In genomic region chr5:76085286-76085579, GRCh38 we compare ENCODE assay signal across 14 cellular contexts. TPM values are rescaled to one million over a fixed set of nuclear protein-coding genes. Genes with fewer than 3 reads are reported as not detected.
DNase-seq lines count a peak whose midpoint lies in the region; ATAC-seq and TF ChIP-seq lines count a peak whose summit lies in the region.
"Had no signal": no experiment of that assay in that cellular context is flagged by ENCODE, and none has a peak within 500 bp of the region (broad histone marks: within the 10 kb centered on the region; RNA-seq: fewer than 3 reads in every experiment).

No MANE protein-coding gene starts in this region.

- H3K27me3 ChIP-seq in CD8-positive, alpha-beta T cell (ENCODE audit: insufficient read depth, low read length): peaks cover 10% of the 10 kb centered on the region
- H3K27me3 ChIP-seq in HUES6 (ENCODE audit: control insufficient read depth, insufficient read depth, low read length) (peaks cover 76% of the 10 kb centered on the region), ectodermal cell (ENCODE audit: control insufficient read depth, insufficient read depth, low read length, poor library complexity, severe bottlenecking) (peaks cover 67% of the 10 kb centered on the region), mammary epithelial cell (ENCODE audit: insufficient read depth, low read length) (peaks cover 53% of the 10 kb centered on the region)

- H3K9ac ChIP-seq in HUES6 (ENCODE audit: low read length) (no peak overlapping the region), mammary epithelial cell (ENCODE audit: insufficient read depth, low read length) (no peak overlapping the region)

- DNase-seq in CD8-positive, alpha-beta T cell: no peak
- no peak for DNase-seq in natural killer cell treated with Interleukin-12 subunit alpha and Interleukin-12 subunit beta and Interleukin-15 and Interleukin-18, amount 100 ng/mL, for 72 hours (ENCODE audit: low spot score)
- DNase-seq in foreskin melanocyte (no peak), mammary epithelial cell (no peak)
- DNase-seq: esophagus squamous epithelium, HCEC 1CT, NCI-H446 had no signal

- no peaks in the 10 kb centered on the region for H3K36me3 ChIP-seq in CD8-positive, alpha-beta T cell (ENCODE audit: insufficient read depth, low read length)
- H3K36me3 ChIP-seq in HUES6 (ENCODE audit: control insufficient read depth, insufficient read depth, low read length) (no peaks in the 10 kb centered on the region), ectodermal cell (ENCODE audit: control insufficient read depth, insufficient read depth, low read length) (no peaks in the 10 kb centered on the region), mammary epithelial cell (ENCODE audit: insufficient read depth, low read length) (no peaks in the 10 kb centered on the region)
- H3K36me3 ChIP-seq: esophagus squamous epithelium, tibial nerve had no signal

- H3K4me3 ChIP-seq in CD8-positive, alpha-beta T cell (ENCODE audit: low read depth, low read length): no peak overlapping the region
- peak overlapping the region; percentile 74 for H3K4me3 ChIP-seq in HUES6 (ENCODE audit: low read depth, low read length)
- H3K4me3 ChIP-seq in ectodermal cell (ENCODE audit: insufficient read depth, low read depth, low read length): peak overlapping the region; percentile 51
- no peak overlapping the region for H3K4me3 ChIP-seq in mammary epithelial cell (replicated peaks in 1 of 3; ENCODE audit: insufficient read depth in 1 of 3, low read depth in 2 of 3, low read length in 3 of 3)

- peaks cover 4% of the 10 kb centered on the region for H3K9me3 Mint-ChIP-seq in CD8-positive, alpha-beta T cell
- no peaks in the 10 kb centered on the region for H3K9me3 Mint-ChIP-seq in natural killer cell treated with Interleukin-12 subunit alpha and Interleukin-12 subunit beta and Interleukin-15 and Interleukin-18, amount 100 ng/mL, for 72 hours
- H3K9me3 Mint-ChIP-seq in stimulated activated memory B cell treated with anti-CD40 and anti-IgM and Interleukin-4, amounts not matched to agents 10 μg/mL and 1 μg/mL and 100 μg/mL, for 72 hours: no peaks in the 10 kb centered on the region

- no peak overlapping the region for H3K4me2 ChIP-seq in mammary epithelial cell (ENCODE audit: insufficient read depth, low read depth, low read length)

- intact Hi-C loops in CD8-positive, alpha-beta T cell (cut with DNase I, micrococcal nuclease): no loop called here
- intact Hi-C loops in mammary epithelial cell (cut with micrococcal nuclease): no loop called here

- H3K79me2 ChIP-seq in mammary epithelial cell (ENCODE audit: insufficient read depth, low read length): no peaks in the 10 kb centered on the region

- no peak overlapping the region for H3K27ac Mint-ChIP-seq in CD8-positive, alpha-beta T cell
- no peak overlapping the region for H3K27ac Mint-ChIP-seq in natural killer cell treated with Interleukin-12 subunit alpha and Interleukin-12 subunit beta and Interleukin-15 and Interleukin-18, amount 100 ng/mL, for 72 hours
- H3K27ac Mint-ChIP-seq in stimulated activated memory B cell treated with anti-CD40 and anti-IgM and Interleukin-4, amounts not matched to agents 10 μg/mL and 1 μg/mL and 100 μg/mL, for 72 hours: no peak overlapping the region

- dilution Hi-C loops in mammary epithelial cell (cut with HindIII; ENCODE audit: low sequenced_read_pairs): no loop called here

- no peaks in the 10 kb centered on the region for H4K20me1 ChIP-seq in mammary epithelial cell (ENCODE audit: insufficient read depth, low read length)

- 53 to 57% methylated on average over 6 of the region's 6 CpGs for WGBS in ectodermal cell, 2 experiments
- WGBS in mammary epithelial cell (ENCODE audit: low coverage, missing lambda C conversion rate): 20% methylated on average over 6 of the region's 6 CpGs

- no TSS peak for BruUV-seq in mammary epithelial cell (replicated peaks; lab: Mats Ljungman, UMichigan)

- in situ Hi-C loops in mammary epithelial cell (cut with MboI; ENCODE audit: low sequenced_read_pairs in 2 of 2): no loop called here

- no peak for ATAC-seq in CD8-positive, alpha-beta T cell
- no peak for ATAC-seq in natural killer cell treated with Interleukin-12 subunit alpha and Interleukin-12 subunit beta and Interleukin-15 and Interleukin-18, amount 100 ng/mL, for 72 hours
- no peak for ATAC-seq in stimulated activated memory B cell treated with anti-CD40 and anti-IgM and Interleukin-4, amounts not matched to agents 10 μg/mL and 1 μg/mL and 100 μg/mL, for 72 hours
- no peak for ATAC-seq in HG02981 (IDR thresholded peaks at IDR 0.05; ENCODE audit: unreplicated experiment)

- POLR2A ChIA-PET in CD8-positive, alpha-beta T cell (lab: Charles Lee): no interaction called here

- H2AFZ ChIP-seq in mammary epithelial cell (ENCODE audit: low read depth, low read length): no peak overlapping the region

- CTCF ChIA-PET in CD8-positive, alpha-beta T cell (lab: Charles Lee): no interaction called here
- CTCF ChIA-PET in mammary epithelial cell (lab: Charles Lee; ENCODE audit: low non-redundant PET): no interaction called here

- peaks cover 28% of the 10 kb centered on the region for H3K4me1 Mint-ChIP-seq in CD8-positive, alpha-beta T cell (ENCODE audit: low read depth)
- peaks cover 13 to 14% of the 10 kb centered on the region in 2 donors for H3K4me1 Mint-ChIP-seq in natural killer cell treated with Interleukin-12 subunit alpha and Interleukin-12 subunit beta and Interleukin-15 and Interleukin-18, amount 100 ng/mL, for 72 hours (ENCODE audit: low read depth in 2 of 2)
- H3K4me1 Mint-ChIP-seq in stimulated activated memory B cell treated with anti-CD40 and anti-IgM and Interleukin-4, amounts not matched to agents 10 μg/mL and 1 μg/mL and 100 μg/mL, for 72 hours: peaks cover 34% of the 10 kb centered on the region

- H3K4me3 Mint-ChIP-seq in CD8-positive, alpha-beta T cell: peak overlapping the region; percentile 49
- H3K4me3 Mint-ChIP-seq in natural killer cell treated with Interleukin-12 subunit alpha and Interleukin-12 subunit beta and Interleukin-15 and Interleukin-18, amount 100 ng/mL, for 72 hours: peak overlapping the region; percentile 51
- H3K4me3 Mint-ChIP-seq in stimulated activated memory B cell treated with anti-CD40 and anti-IgM and Interleukin-4, amounts not matched to agents 10 μg/mL and 1 μg/mL and 100 μg/mL, for 72 hours: no peak overlapping the region

- H3K4me1 ChIP-seq in CD8-positive, alpha-beta T cell (ENCODE audit: insufficient read depth, low read length): peaks cover 31% of the 10 kb centered on the region
- peaks cover 15% of the 10 kb centered on the region; the same call in 1 of the 2 replicates for H3K4me1 ChIP-seq in HUES6 (ENCODE audit: control insufficient read depth, insufficient read depth, low read length)
- H3K4me1 ChIP-seq in ectodermal cell (ENCODE audit: control insufficient read depth, insufficient read depth, low read length): peaks cover 8% of the 10 kb centered on the region
- H3K4me1 ChIP-seq in mammary epithelial cell (ENCODE audit: insufficient read depth, low read length): peaks cover 7% of the 10 kb centered on the region

- TF ChIP-seq CTCF in CD8-positive, alpha-beta T cell (IDR thresholded peaks at IDR 0.05): no peak
- TF ChIP-seq CTCF in mammary epithelial cell (conservative IDR thresholded peaks at IDR 0.05 in 1 of 2, IDR thresholded peaks at IDR 0.05 in 1 of 2; ENCODE audit: extremely low read depth in 1 of 2, insufficient read depth in 1 of 2, low read depth in 1 of 2, low read length in 2 of 2): no peak

- H3K27ac ChIP-seq in CD8-positive, alpha-beta T cell (ENCODE audit: low read depth, low read length): no peak overlapping the region
- H3K27ac ChIP-seq in HUES6 (ENCODE audit: low read depth, low read length): no peak overlapping the region
- no peak overlapping the region for H3K27ac ChIP-seq in ectodermal cell (ENCODE audit: insufficient read depth, low read depth, low read length, poor library complexity, severe bottlenecking)
- H3K27ac ChIP-seq in mammary epithelial cell (ENCODE audit: insufficient read depth, low read depth, low read length): no peak overlapping the region
- H3K27ac ChIP-seq: coronary artery, esophagus squamous epithelium, tibial nerve had no signal

- H3K27me3 Mint-ChIP-seq in CD8-positive, alpha-beta T cell (ENCODE audit: low read depth): peaks cover 66% of the 10 kb centered on the region
- peaks cover 51 to 77% of the 10 kb centered on the region in 2 donors for H3K27me3 Mint-ChIP-seq in natural killer cell treated with Interleukin-12 subunit alpha and Interleukin-12 subunit beta and Interleukin-15 and Interleukin-18, amount 100 ng/mL, for 72 hours
- peaks cover 55% of the 10 kb centered on the region for H3K27me3 Mint-ChIP-seq in stimulated activated memory B cell treated with anti-CD40 and anti-IgM and Interleukin-4, amounts not matched to agents 10 μg/mL and 1 μg/mL and 100 μg/mL, for 72 hours

- H3K9me3 ChIP-seq in CD8-positive, alpha-beta T cell (ENCODE audit: low read length): no peaks in the 10 kb centered on the region
- no peaks in the 10 kb centered on the region for H3K9me3 ChIP-seq in HUES6 (ENCODE audit: control insufficient read depth, insufficient read depth, low read depth, low read length)
- H3K9me3 ChIP-seq in ectodermal cell (ENCODE audit: control insufficient read depth, low read length): no peaks in the 10 kb centered on the region
- H3K9me3 ChIP-seq in mammary epithelial cell (replicated peaks; ENCODE audit: insufficient read depth, low read length): no peaks in the 10 kb centered on the region
- H3K9me3 ChIP-seq: esophagus squamous epithelium, tibial nerve had no signal

- H3K36me3 Mint-ChIP-seq in CD8-positive, alpha-beta T cell: no peaks in the 10 kb centered on the region
- H3K36me3 Mint-ChIP-seq in natural killer cell treated with Interleukin-12 subunit alpha and Interleukin-12 subunit beta and Interleukin-15 and Interleukin-18, amount 100 ng/mL, for 72 hours: no peaks in the 10 kb centered on the region
- no peaks in the 10 kb centered on the region for H3K36me3 Mint-ChIP-seq in stimulated activated memory B cell treated with anti-CD40 and anti-IgM and Interleukin-4, amounts not matched to agents 10 μg/mL and 1 μg/mL and 100 μg/mL, for 72 hours

RNA-seq across cellular contexts. Expression of gene SV2C, which starts 2.0 kb away (rescaled TPM):
- total RNA-seq in CD8-positive, alpha-beta T cell: under 1 TPM; 0.11 TPM
- 3.1 TPM for polyA plus RNA-seq in ectodermal cell (2013, experiment 1 of 4)
- polyA plus RNA-seq in ectodermal cell (2013, experiment 2 of 4): 3.9 TPM
- polyA plus RNA-seq in ectodermal cell (2013, experiment 3 of 4): 1.6 TPM
- polyA plus RNA-seq in ectodermal cell (2013, experiment 4 of 4): 2.7 TPM
- total RNA-seq in natural killer cell treated with Interleukin-12 subunit alpha and Interleukin-12 subunit beta and Interleukin-15 and Interleukin-18, amount 100 ng/mL, for 72 hours: under 1 TPM in 1 of 2 donors, not detected in 1; 0.06 TPM
- total RNA-seq in mammary epithelial cell: under 1 TPM; under 0.01 to 0.26 TPM
- under 0.01 TPM for polyA plus RNA-seq in mammary epithelial cell
- polyA minus RNA-seq in mammary epithelial cell: not detected
- total RNA-seq: SK-MEL-5 had no signal

Comparison
In these comparisons a context has a peak if more than half of its experiments do, and no peak if none do; other contexts are left out.
1. H3K4me3 ChIP-seq: peak in HUES6 (single experiment) and ectodermal cell (single experiment); none in CD8-positive, alpha-beta T cell (single experiment) and mammary epithelial cell (0 of 3).